In genomic region chr14:43872752-43873655, GRCh38 we compare ENCODE assay signal across 10 cellular contexts.
"Had no signal": no experiment of that assay in that cellular context is flagged by ENCODE, and none has a peak within 500 bp of the region (broad histone marks: within the 10 kb centered on the region; RNA-seq: fewer than 3 reads in every experiment).

No MANE protein-coding gene starts in this region.

- H3K27ac Mint-ChIP-seq: activated naive CD4-positive, alpha-beta T cell treated with anti-CD3 and anti-CD28 coated beads, Interleukin-2, amount 50 U/mL, for 24 hours; stimulated activated naive CD8-positive, alpha-beta T cell treated with anti-CD3 and anti-CD28 coated beads, Interleukin-15, Interleukin-2, amounts not matched to agents 100 ng/mL and 50 ng/mL, for 24 hours; T-helper 1 cell treated with Interleukin-12 subunit alpha and Interleukin-12 subunit beta and Interleukin-4 antibody, amounts not matched to agents 30 μg/mL and 1 μg/mL, for 36 hours had no signal

- H3K27me3 Mint-ChIP-seq: activated naive CD4-positive, alpha-beta T cell treated with anti-CD3 and anti-CD28 coated beads, Interleukin-2, amount 50 U/mL, for 24 hours; stimulated activated naive CD8-positive, alpha-beta T cell treated with anti-CD3 and anti-CD28 coated beads, Interleukin-15, Interleukin-2, amounts not matched to agents 100 ng/mL and 50 ng/mL, for 24 hours had no signal

- H3K27me3 ChIP-seq: testis had no signal

- H3K27ac ChIP-seq: testis had no signal

- H3K4me3 Mint-ChIP-seq: activated naive CD4-positive, alpha-beta T cell treated with anti-CD3 and anti-CD28 coated beads, Interleukin-2, amount 50 U/mL, for 24 hours; stimulated activated naive CD8-positive, alpha-beta T cell treated with anti-CD3 and anti-CD28 coated beads, Interleukin-15, Interleukin-2, amounts not matched to agents 100 ng/mL and 50 ng/mL, for 24 hours; T-helper 1 cell treated with Interleukin-12 subunit alpha and Interleukin-12 subunit beta and Interleukin-4 antibody, amounts not matched to agents 30 μg/mL and 1 μg/mL, for 36 hours had no signal

- DNase-seq: amniotic stem cell; dermis blood vessel endothelial cell; hippocampal formation; stimulated activated CD4-positive, alpha-beta T cell treated with anti-CD3 and anti-CD28 coated beads, Interleukin-12 subunit alpha, Interleukin-12 subunit beta, amount 100 ng/mL, for 4 hours; stimulated activated CD8-positive, alpha-beta memory T cell treated with anti-CD3 and anti-CD28 coated beads, Interleukin-4, amount 100 ng/mL, for 48 hours; testis had no signal

- H3K9me3 ChIP-seq: testis had no signal

- H3K36me3 Mint-ChIP-seq: activated naive CD4-positive, alpha-beta T cell treated with anti-CD3 and anti-CD28 coated beads, Interleukin-2, amount 50 U/mL, for 24 hours had no signal

- H3K4me3 ChIP-seq: testis had no signal

- H3K9me3 Mint-ChIP-seq: activated naive CD4-positive, alpha-beta T cell treated with anti-CD3 and anti-CD28 coated beads, Interleukin-2, amount 50 U/mL, for 24 hours; stimulated activated naive CD8-positive, alpha-beta T cell treated with anti-CD3 and anti-CD28 coated beads, Interleukin-15, Interleukin-2, amounts not matched to agents 100 ng/mL and 50 ng/mL, for 24 hours had no signal

- H3K4me1 ChIP-seq: testis had no signal

- ATAC-seq: left lobe of liver had no signal

- H3K4me1 Mint-ChIP-seq: activated naive CD4-positive, alpha-beta T cell treated with anti-CD3 and anti-CD28 coated beads, Interleukin-2, amount 50 U/mL, for 24 hours had no signal
